In the genomic region with DNA sequence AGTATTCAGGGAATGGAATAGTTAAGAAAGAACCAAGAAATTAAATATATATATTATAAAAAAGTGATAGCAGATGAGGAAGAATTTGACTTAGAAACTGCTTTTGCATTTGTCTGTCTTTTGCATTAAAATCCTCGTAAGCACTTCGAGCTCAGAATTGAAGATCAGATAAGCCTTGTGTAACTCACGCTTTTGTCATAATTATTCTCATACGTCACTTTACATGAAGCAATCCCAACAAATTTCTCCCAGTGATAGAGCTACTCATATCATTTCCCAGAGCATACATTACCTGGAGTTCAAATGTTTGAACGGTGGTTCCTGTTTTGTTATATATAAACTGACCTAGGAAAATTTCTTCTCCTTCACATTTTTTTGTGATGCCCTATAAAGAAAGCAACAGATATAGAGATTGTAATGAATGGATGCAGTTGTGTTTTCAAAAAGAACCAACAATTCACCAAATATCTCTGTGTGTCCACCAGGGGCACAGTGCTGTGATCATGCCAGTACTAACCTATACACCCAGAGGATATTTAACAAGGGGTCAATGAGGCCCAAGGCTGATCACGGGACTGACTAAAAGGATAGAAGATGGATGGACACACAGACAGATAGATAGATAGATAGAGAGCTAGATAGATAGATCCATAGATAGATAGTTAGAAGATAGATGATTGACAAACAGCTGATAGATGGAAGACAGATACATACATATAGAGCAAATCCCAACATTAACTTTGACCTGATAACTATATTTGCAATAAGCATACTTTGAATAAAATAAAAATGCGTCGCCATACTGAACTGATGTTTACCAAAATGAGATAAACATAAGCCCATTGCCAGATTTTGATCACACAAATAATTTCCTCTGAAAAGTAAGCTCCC, we compare ENCODE assay signal across 11 cellular contexts. TPM values are rescaled to one million over a fixed set of nuclear protein-coding genes. Genes with fewer than 3 reads are reported as not detected.
A peak's percentile ranks its signal among the peaks of the same experiment; 100 is the strongest.
DNase-seq lines count a peak whose midpoint lies in the region; ATAC-seq, FAIRE-seq and TF ChIP-seq lines count a peak whose summit lies in the region.
"Had no signal": no experiment of that assay in that cellular context is flagged by ENCODE, and none has a peak within 500 bp of the region (broad histone marks: within the 10 kb centered on the region; RNA-seq: fewer than 3 reads in every experiment).

No MANE protein-coding gene starts in this region.

- H3K27ac ChIP-seq in 22Rv1 (no peak overlapping the region), Panc1 (ENCODE audit: low read length) (no peak overlapping the region; the same call in 1 of the 2 replicates), epithelial cell of prostate (peak overlapping the region; percentile 60), esophagus muscularis mucosa (replicated peaks in 1 of 4) (no peak overlapping the region)

- CTCF ChIA-PET in Panc1 (lab: Charles Lee): interaction anchor here (0.6 kb wide), 3 partner anchors 11 to 1393 kb away, joined by 3 to 12 read pairs (median 3); no protein-coding TSS in a partner anchor

- in situ Hi-C loops in Panc1 (cut with HindIII; ENCODE audit: low pct_unique_long_range_greater_than_20kb, low sequenced_read_pairs): no loop called here

- FAIRE-seq in GM19239 (lab: Jason Lieb, UNC): peak; percentile 28

- intact Hi-C loops in Panc1 (cut with micrococcal nuclease; ENCODE audit: unreplicated experiment) (no loop called here), esophagus muscularis mucosa (cut with DNase I) (no loop called here)

- H3K4me3 ChIP-seq in Panc1 (ENCODE audit: low read depth in 2 of 2, low read length in 2 of 2) (no peak overlapping the region), esophagus muscularis mucosa (no peak overlapping the region)

- BruUV-seq in Panc1 (replicated peaks; lab: Mats Ljungman, UMichigan): no TSS peak

- no peaks in the 10 kb centered on the region for H3K36me3 ChIP-seq in Panc1 (ENCODE audit: control insufficient read depth, insufficient read depth, low read length)
- no peaks in the 10 kb centered on the region for H3K36me3 ChIP-seq in esophagus muscularis mucosa

- H3K27me3 ChIP-seq in Panc1 (ENCODE audit: control insufficient read depth, insufficient read depth, low read length): no peaks in the 10 kb centered on the region
- H3K27me3 ChIP-seq in esophagus muscularis mucosa: no peaks in the 10 kb centered on the region

- TF ChIP-seq CTCF in 22Rv1 (IDR thresholded peaks at IDR 0.05): peak; percentile 63
- TF ChIP-seq CTCF in Panc1 (IDR thresholded peaks at IDR 0.05): peak; percentile 82
- no peak for TF ChIP-seq CTCF in esophagus muscularis mucosa (IDR thresholded peaks at IDR 0.05)

- no peak for TF ChIP-seq POLR2A in esophagus muscularis mucosa (IDR thresholded peaks at IDR 0.05; ENCODE audit: low read depth)

- 83% methylated on average over 8 of the region's 8 CpGs for WGBS in esophagus muscularis mucosa

- no peak for ATAC-seq in Panc1

- H3K9me3 ChIP-seq in Panc1 (ENCODE audit: control insufficient read depth, insufficient read depth, low read depth, low read length): no peaks in the 10 kb centered on the region
- H3K9me3 ChIP-seq in esophagus muscularis mucosa: no peaks in the 10 kb centered on the region

- TF ChIP-seq EP300 in esophagus muscularis mucosa (IDR thresholded peaks at IDR 0.05): no peak

- H3K4me1 ChIP-seq in Panc1 (ENCODE audit: control insufficient read depth, insufficient read depth, low read length) (peaks cover 22% of the 10 kb centered on the region), esophagus muscularis mucosa (peaks cover 0 to 16% (median 9%) of the 10 kb centered on the region in 4 donors)

- POLR2A ChIA-PET in Panc1 (lab: Charles Lee): interaction anchor here (0.7 kb wide), 1 partner anchor 132 kb away, joined by 3 read pairs; no protein-coding TSS in a partner anchor

- DNase-seq in GM19239 (ENCODE audit: insufficient read length, low spot score): no peak
- DNase-seq in Panc1 (ENCODE audit: low read depth, low spot score): no peak
- DNase-seq in epithelial cell of prostate (ENCODE audit: low read depth, low spot score): no peak
- no peak for DNase-seq in NCI-H446 (lab: John Stamatoyannopoulos, UW)
- no peak for DNase-seq in GOT3 (lab: John Stamatoyannopoulos, UW)
- no peak for DNase-seq in esophagus muscularis mucosa (ENCODE audit: extremely low spot score)
- DNase-seq in NOMO-1 treated with dmso at 0.1 percent for 144 hours (lab: John Stamatoyannopoulos, UW; ENCODE audit: unreplicated experiment): no peak
- DNase-seq: amniotic stem cell had no signal

RNA-seq across cellular contexts. Expression of a gene that starts 9.3 kb away (rescaled TPM):
- total RNA-seq in Panc1 (2021; ENCODE audit: unreplicated experiment): 72.7 TPM
- polyA plus RNA-seq in Panc1 (2012; ENCODE audit: insufficient read length): 29.3 TPM
- total RNA-seq in esophagus muscularis mucosa: 10 to 100 TPM; 11.5 to 15.6 (median 13.7) TPM

RNA-seq across cellular contexts. Expression of a gene that starts 40.2 kb away (rescaled TPM):
- total RNA-seq in Panc1 (2021; ENCODE audit: unreplicated experiment): 0.49 TPM
- not detected for polyA plus RNA-seq in Panc1 (2012; ENCODE audit: insufficient read length)
- not detected for total RNA-seq in esophagus muscularis mucosa
- total RNA-seq: subcutaneous adipose tissue had no signal
- polyA plus RNA-seq: IgD-negative memory B cell had no signal

RNA-seq across cellular contexts. Expression of a gene that starts 40.5 kb away (rescaled TPM):
- total RNA-seq in Panc1 (2021; ENCODE audit: unreplicated experiment): 2.2 TPM
- polyA plus RNA-seq in Panc1 (2012; ENCODE audit: insufficient read length): 2.5 TPM
- total RNA-seq in esophagus muscularis mucosa: 1 to 10 TPM in 1 of 4 donors, under 1 TPM in 3; 0.50 to 1.7 (median 0.73) TPM

RNA-seq across cellular contexts. Expression of a gene that starts 46.6 kb away (rescaled TPM):
- 3.2 TPM for total RNA-seq in Panc1 (2021; ENCODE audit: unreplicated experiment)
- 1.4 TPM for polyA plus RNA-seq in Panc1 (2012; ENCODE audit: insufficient read length)
- not detected for total RNA-seq in esophagus muscularis mucosa
- polyA plus RNA-seq: IgD-negative memory B cell had no signal

Comparison
In these comparisons a context has a peak if more than half of its experiments do, and no peak if none do; other contexts are left out.
1. CTCF ChIP-seq: peak in 22Rv1 (single experiment) and Panc1 (single experiment); none in esophagus muscularis mucosa (0 of 3).